In the genomic region with DNA sequence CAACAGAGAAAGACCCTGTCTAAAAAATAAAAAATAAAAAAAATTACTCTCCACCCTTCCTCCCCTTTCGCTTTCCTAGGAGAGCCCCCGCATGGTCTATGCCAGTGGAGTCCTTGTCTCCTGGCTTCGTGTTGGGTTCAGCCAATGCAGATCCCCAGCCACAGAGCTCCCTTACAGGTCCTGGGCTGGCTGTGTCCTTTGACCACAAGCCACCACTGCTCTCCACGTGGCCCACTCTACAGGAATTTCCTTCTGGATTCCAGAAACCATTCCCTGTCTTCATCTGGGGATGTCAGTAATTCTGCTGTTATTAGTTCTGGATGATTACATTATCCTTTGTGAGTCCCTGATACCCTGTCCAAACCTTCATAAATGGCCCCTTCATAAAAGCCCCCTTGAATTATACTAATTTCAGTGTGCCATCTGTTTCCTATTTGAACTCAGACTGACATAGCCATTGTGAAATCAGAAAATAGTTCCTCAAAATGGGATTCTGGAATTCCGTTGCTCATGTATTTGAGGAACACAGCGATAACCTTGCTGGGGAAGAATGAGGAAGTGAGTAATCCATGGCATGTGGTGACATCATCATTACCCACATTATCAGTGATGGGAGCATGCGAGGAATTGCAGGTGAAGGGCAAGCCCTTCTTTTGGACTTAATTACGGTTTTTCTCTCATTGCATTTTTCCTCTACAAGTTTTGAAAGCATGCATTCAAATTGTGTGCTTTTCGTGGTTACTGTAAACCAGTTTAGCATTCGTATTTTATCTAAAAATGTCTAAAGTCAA, we compare ENCODE assay signal across 8 cellular contexts. TPM values are rescaled to one million over a fixed set of nuclear protein-coding genes. Genes with fewer than 3 reads are reported as not detected.
DNase-seq lines count a peak whose midpoint lies in the region; ATAC-seq, FAIRE-seq and TF ChIP-seq lines count a peak whose summit lies in the region.
"Not testable (repeated sequence)": the region's sequence is repeated elsewhere in the genome, so short reads cannot be mapped to it uniquely, and the experiment has no call there.

No MANE protein-coding gene starts in this region.

- H2BK120ac ChIP-seq in H9 (ENCODE audit: low read depth, low read length, poor library complexity, severe bottlenecking): not testable (repeated sequence)

- not testable (repeated sequence) for H3K23ac ChIP-seq in H9 (ENCODE audit: insufficient read length, low read depth, low read length)

- H3K9me3 Mint-ChIP-seq in H9: not testable (repeated sequence)

- H3K18ac ChIP-seq in H9 (ENCODE audit: insufficient read length, low read depth, low read length): not testable (repeated sequence)

- DNase-seq in CD1c-positive myeloid dendritic cell (ENCODE audit: extremely low spot score) (peak; percentile 50), M059J (ENCODE audit: low read depth) (peak; percentile 83), SW 1271 (lab: John Stamatoyannopoulos, UW) (peak; percentile 51 to 79), cardiac fibroblast (ENCODE audit: low read depth in 2 of 2) (peak; percentile 28 to 77), foreskin keratinocyte (peak; percentile 75 to 86), lung microvascular endothelial cell (ENCODE audit: low read depth in 2 of 2) (peak; percentile 73 to 74), small intestine (peak; percentile 51)
- DNase-seq in H9: not testable (repeated sequence)

- not testable (repeated sequence) for TF ChIP-seq CTCF in H9 (conservative IDR thresholded peaks at IDR 0.05); cardiac fibroblast (IDR thresholded peaks at IDR 0.05; ENCODE audit: low read depth, low read length); foreskin keratinocyte (conservative IDR thresholded peaks at IDR 0.05)

- H3K27ac Mint-ChIP-seq in H9: peak overlapping the region in 2 of 3 experiments; percentile 68 to 69; a peak in 1 of 7 replicates

- H3K27me3 ChIP-seq in H9 (ENCODE audit: insufficient read depth, low read length); foreskin keratinocyte; small intestine (ENCODE audit: control insufficient read depth in 2 of 2, insufficient read depth in 2 of 2, low read length in 2 of 2): not testable (repeated sequence)

- H2AFZ ChIP-seq in H9 (ENCODE audit: low read length): not testable (repeated sequence)

- H3T11ph ChIP-seq in H9 (ENCODE audit: low read length): not testable (repeated sequence)

- H3K4me1 ChIP-seq in H9 (ENCODE audit: insufficient read depth, low read length); small intestine (ENCODE audit: control insufficient read depth in 2 of 2, insufficient read depth in 1 of 2, low read depth in 1 of 2, low read length in 1 of 2): not testable (repeated sequence)
- peaks cover 56% of the 10 kb centered on the region for H3K4me1 ChIP-seq in foreskin keratinocyte

- H2BK15ac ChIP-seq in H9 (ENCODE audit: low read depth, low read length): not testable (repeated sequence)

- H2BK5ac ChIP-seq in H9 (ENCODE audit: insufficient read length, low read length): not testable (repeated sequence)

- not testable (repeated sequence) for H4K91ac ChIP-seq in H9 (ENCODE audit: insufficient read length, low read depth, low read length)

- not testable (repeated sequence) for H4K5ac ChIP-seq in H9 (ENCODE audit: insufficient read length, low read depth, low read length)

- peak; percentile 62 for ATAC-seq in foreskin keratinocyte

- not testable (repeated sequence) for H4K20me1 ChIP-seq in H9 (ENCODE audit: control insufficient read depth, insufficient read depth, insufficient read length)

- peaks cover 11 to 14% of the 10 kb centered on the region in 2 experiments for H3K4me1 Mint-ChIP-seq in H9

- H3K4me2 ChIP-seq in H9 (ENCODE audit: insufficient read depth, insufficient read length, low read length): not testable (repeated sequence)

- not testable (repeated sequence) for H3K4me3 ChIP-seq in cardiac fibroblast (replicated peaks in 1 of 2; ENCODE audit: low read depth in 2 of 2, low read length in 2 of 2); small intestine (ENCODE audit: low read depth in 1 of 2, low read length in 2 of 2)

- H3K79me1 ChIP-seq in H9 (ENCODE audit: insufficient read depth, low read depth, low read length, poor library complexity, severe bottlenecking): not testable (repeated sequence)

- not testable (repeated sequence) for H3K14ac ChIP-seq in H9 (ENCODE audit: insufficient read depth, low read length)

- H3K9ac ChIP-seq in H9 (ENCODE audit: extremely low read depth, insufficient read length, low read length): not testable (repeated sequence)

- H2AK5ac ChIP-seq in H9 (ENCODE audit: insufficient read length, low read length): not testable (repeated sequence)

- not testable (repeated sequence) for H3K27ac ChIP-seq in H9 (ENCODE audit: insufficient read length, low read depth, low read length); foreskin keratinocyte; small intestine (ENCODE audit: low read depth in 1 of 2, low read length in 1 of 2)

- H3K36me3 ChIP-seq in small intestine (ENCODE audit: control insufficient read depth in 2 of 2, insufficient read depth in 2 of 2, low read length in 2 of 2): not testable (repeated sequence)

- H3K79me2 ChIP-seq in H9 (ENCODE audit: insufficient read depth, low read length): not testable (repeated sequence)

- FAIRE-seq in small intestine (lab: Jason Lieb, UNC): not testable (repeated sequence)

- WGBS in H9 (ENCODE audit: extremely low coverage, insufficient read length, low lambda C conversion rate): no CpG with 5 or more reads among the region's 10 CpGs
- WGBS in small intestine, 3 donors: 30 to 62% (median 51%) methylated on average over 8 to 9 of the region's 10 CpGs

- H3K27me3 Mint-ChIP-seq in H9 (ENCODE audit: low read depth): not testable (repeated sequence)

- H3K9me3 ChIP-seq in H9 (ENCODE audit: control insufficient read depth, low read depth, low read length); small intestine (ENCODE audit: control insufficient read depth, low read depth): not testable (repeated sequence)

- H3K4me3 Mint-ChIP-seq in H9: not testable (repeated sequence)

- not testable (repeated sequence) for H2BK12ac ChIP-seq in H9 (ENCODE audit: insufficient read length, low read depth, low read length)

- not testable (repeated sequence) for H3K4ac ChIP-seq in H9 (ENCODE audit: low read depth, low read length)

- not testable (repeated sequence) for H3K23me2 ChIP-seq in H9 (ENCODE audit: insufficient read length, low read depth, low read length, poor library complexity, severe bottlenecking)

- not testable (repeated sequence) for H3K36me3 Mint-ChIP-seq in H9 (ENCODE audit: insufficient read depth in 1 of 3, low read depth in 3 of 3)

- H4K8ac ChIP-seq in H9 (replicated peaks; ENCODE audit: insufficient read length, low read depth, low read length): not testable (repeated sequence)

- not testable (repeated sequence) for H3K56ac ChIP-seq in H9 (ENCODE audit: insufficient read length, low read depth, low read length)

- H2BK20ac ChIP-seq in H9 (ENCODE audit: low read depth, low read length, poor library complexity, severe bottlenecking): not testable (repeated sequence)

RNA-seq across cellular contexts. Expression of a gene that starts 22.1 kb away (rescaled TPM):
- 15.1 and 16.1 TPM in 2 replicates for total RNA-seq in H9 (2021)
- 43.7 and 50.9 TPM in 2 replicates for total RNA-seq in M059J (2014; rRNA removed; shearing (Covaris generic))
- total RNA-seq in foreskin keratinocyte: 86.0 and 93.4 TPM in 2 replicates
- 104 and 115 TPM in 2 replicates for polyA plus RNA-seq in foreskin keratinocyte
- total RNA-seq in lung microvascular endothelial cell: 80.0 and 147 TPM in 2 replicates
- 100 to 1,000 TPM in 2 of 3 donors, 10 to 100 TPM in 1; 42.6 to 234 (median 212) TPM for polyA plus RNA-seq in small intestine

RNA-seq across cellular contexts. Expression of a gene that starts 54.9 kb away (rescaled TPM):
- total RNA-seq in H9 (2021): 192 and 193 TPM in 2 replicates
- 17.0 and 31.1 TPM in 2 replicates for total RNA-seq in M059J (2014; rRNA removed; shearing (Covaris generic))
- 147 and 186 TPM in 2 replicates for total RNA-seq in foreskin keratinocyte
- polyA plus RNA-seq in foreskin keratinocyte: 57.6 and 75.7 TPM in 2 replicates
- total RNA-seq in lung microvascular endothelial cell: 59.9 and 68.8 TPM in 2 replicates
- 10 to 100 TPM; 77.0 to 87.4 (median 78.9) TPM for polyA plus RNA-seq in small intestine
